ENCODE assay signal across 14 cellular contexts in the genomic region with DNA sequence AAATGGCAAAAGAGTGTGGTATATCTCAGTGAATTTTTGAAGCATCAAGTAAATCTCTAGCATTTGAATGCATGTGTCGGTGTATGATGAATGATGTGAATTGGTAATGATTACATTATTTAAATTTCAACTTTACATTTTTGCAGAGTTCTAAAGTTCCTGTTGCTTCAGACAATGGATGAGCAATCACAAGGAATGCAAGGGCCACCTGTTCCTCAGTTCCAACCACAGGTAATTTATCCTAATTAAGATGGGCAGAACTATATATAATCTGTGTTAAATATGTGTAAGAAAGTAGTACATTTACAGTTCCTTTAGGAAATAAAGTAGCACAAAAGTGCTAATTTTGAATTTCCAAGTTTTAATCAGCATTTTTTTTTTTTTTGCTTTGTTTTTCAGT.
A peak's percentile ranks its signal among the peaks of the same experiment; 100 is the strongest.
DNase-seq lines count a peak whose midpoint lies in the region; ATAC-seq, FAIRE-seq and TF ChIP-seq lines count a peak whose summit lies in the region.
"Had no signal": no experiment of that assay in that cellular context is flagged by ENCODE, and none has a peak within 500 bp of the region (broad histone marks: within the 10 kb centered on the region; RNA-seq: fewer than 3 reads in every experiment).

No MANE protein-coding gene starts in this region.

- no peak for DNase-seq in CD4-positive, alpha-beta T cell
- no peak for DNase-seq in HFFc6
- DNase-seq in astrocyte (ENCODE audit: low read depth): peak; percentile 28
- no peak for DNase-seq in WERI-Rb-1
- DNase-seq in GDM1 (lab: John Stamatoyannopoulos, UW): no peak
- DNase-seq in tibial nerve (ENCODE audit: low spot score in 2 of 2): no peak
- no peak for DNase-seq in GM10248 (ENCODE audit: extremely low spot score)
- DNase-seq: CD4-positive, alpha-beta memory T cell; HCEC 1CT; NCI-H146; NCI-H2081 treated with DMSO at 0.1 percent for 48 hours; NCI-H226; PC-3 had no signal

- H3K79me2 ChIP-seq in astrocyte (ENCODE audit: insufficient read depth, low read length): peaks cover 85% of the 10 kb centered on the region

- no peak for TF ChIP-seq EP300 in tibial nerve (IDR thresholded peaks at IDR 0.05)

- H3K36me3 ChIP-seq in astrocyte (ENCODE audit: insufficient read depth, low read length) (peaks cover 7% of the 10 kb centered on the region), iPS-20b (ENCODE audit: insufficient read depth, low read depth, low read length) (no peaks in the 10 kb centered on the region), WERI-Rb-1 (peaks cover 3% of the 10 kb centered on the region; the same call in 1 of the 2 replicates), tibial nerve (peaks cover 0 to 12% (median 0%) of the 10 kb centered on the region in 3 donors)

- no peak for TF ChIP-seq CTCF in CD4-positive, alpha-beta T cell (IDR thresholded peaks at IDR 0.05)
- no peak for TF ChIP-seq CTCF in HFFc6 (IDR thresholded peaks at IDR 0.05)
- TF ChIP-seq CTCF in astrocyte (IDR thresholded peaks at IDR 0.05; ENCODE audit: insufficient read depth, low read depth, low read length): no peak
- TF ChIP-seq CTCF in WERI-Rb-1 (IDR thresholded peaks at IDR 0.05; ENCODE audit: low read depth, low read length): no peak
- no peak for TF ChIP-seq CTCF in tibial nerve (IDR thresholded peaks at IDR 0.05)
- no peak for TF ChIP-seq CTCF in GM10248 (IDR thresholded peaks at IDR 0.05; ENCODE audit: control extremely low read depth, extremely low read depth, low read depth, missing control alignments)

- no peaks in the 10 kb centered on the region for H3K27me3 ChIP-seq in CD4-positive, alpha-beta T cell (ENCODE audit: control insufficient read depth, insufficient read depth, low read length)
- H3K27me3 ChIP-seq in astrocyte (ENCODE audit: insufficient read depth, low read length) (no peaks in the 10 kb centered on the region), iPS-20b (ENCODE audit: insufficient read depth, low read length) (no peaks in the 10 kb centered on the region), WERI-Rb-1 (ENCODE audit: insufficient read depth, low read depth, severe bottlenecking) (no peaks in the 10 kb centered on the region), tibial nerve (no peaks in the 10 kb centered on the region)

- peaks cover 14% of the 10 kb centered on the region for H3K36me3 Mint-ChIP-seq in CD4-positive, alpha-beta T cell (ENCODE audit: low read depth)
- H3K36me3 Mint-ChIP-seq in HFFc6 (ENCODE audit: low read depth): peaks cover 23% of the 10 kb centered on the region
- peaks cover 2% of the 10 kb centered on the region for H3K36me3 Mint-ChIP-seq in astrocyte (ENCODE audit: low read depth, unreplicated experiment)

- POLR2A ChIA-PET in CD4-positive, alpha-beta T cell (lab: Charles Lee): no interaction called here
- POLR2A ChIA-PET in GM10248 (lab: Yijun Ruan, JAX): no interaction called here

- no peak for FAIRE-seq in astrocyte (lab: Jason Lieb, UNC)

- CTCF ChIA-PET in CD4-positive, alpha-beta T cell (lab: Charles Lee): interaction anchor here (1.0 kb wide), 1 partner anchor 76 kb away, joined by 4 read pairs; no protein-coding TSS in a partner anchor
- CTCF ChIA-PET in GM10248 (lab: Yijun Ruan, JAX): interaction anchor here (1.0 to 1.3 kb wide), 2 partner anchors 14 to 23 kb away, joined by 3 read pairs; no protein-coding TSS in a partner anchor

- H3K9me3 ChIP-seq in CD4-positive, alpha-beta T cell (ENCODE audit: control insufficient read depth, low read length): no peaks in the 10 kb centered on the region
- H3K9me3 ChIP-seq in astrocyte (ENCODE audit: insufficient read depth, low read depth, low read length) (no peaks in the 10 kb centered on the region), iPS-20b (ENCODE audit: insufficient read depth, low read depth, low read length) (no peaks in the 10 kb centered on the region), WERI-Rb-1 (ENCODE audit: severe bottlenecking) (no peaks in the 10 kb centered on the region), tibial nerve (peaks cover 0 to 4% (median 0%) of the 10 kb centered on the region in 4 donors)

- H3K27ac ChIP-seq in CD4-positive, alpha-beta T cell (ENCODE audit: low read depth, low read length): no peak overlapping the region
- H3K27ac ChIP-seq in astrocyte (ENCODE audit: low read depth, low read length) (no peak overlapping the region), iPS-20b (ENCODE audit: low read length) (peak overlapping the region; percentile 16), WERI-Rb-1 (no peak overlapping the region), tibial nerve (no peak overlapping the region)

- H3K4me3 Mint-ChIP-seq in CD4-positive, alpha-beta T cell: no peak overlapping the region
- H3K4me3 Mint-ChIP-seq in HFFc6: 0 out of 2 replicates have a peak overlapping the region, but pooled peaks have one; percentile 6
- H3K4me3 Mint-ChIP-seq in astrocyte (ENCODE audit: unreplicated experiment): no peak overlapping the region

- no peak for ATAC-seq in CD4-positive, alpha-beta T cell (ENCODE audit: poor library complexity)
- ATAC-seq: PC-3 had no signal

- H3K9me3 Mint-ChIP-seq in CD4-positive, alpha-beta T cell: no peaks in the 10 kb centered on the region
- H3K9me3 Mint-ChIP-seq in HFFc6 (peaks cover 10% of the 10 kb centered on the region; the same call in 1 of the 2 replicates), astrocyte (ENCODE audit: unreplicated experiment) (no peaks in the 10 kb centered on the region)

- peaks cover 8% of the 10 kb centered on the region for H4K20me1 ChIP-seq in astrocyte (ENCODE audit: insufficient read depth, low read length)

- H3K4me2 ChIP-seq in astrocyte (ENCODE audit: low read length): no peak overlapping the region

- 93% methylated on average over 1 of the region's 1 CpG for WGBS in tibial nerve, 2 donors

- no peak for TF ChIP-seq POLR2A in tibial nerve (IDR thresholded peaks at IDR 0.05)

- no peaks in the 10 kb centered on the region for H3K27me3 Mint-ChIP-seq in CD4-positive, alpha-beta T cell
- H3K27me3 Mint-ChIP-seq in HFFc6 (ENCODE audit: insufficient read depth): no peaks in the 10 kb centered on the region; the same call in 1 of the 2 replicates
- H3K27me3 Mint-ChIP-seq in astrocyte (ENCODE audit: low read depth, unreplicated experiment): no peaks in the 10 kb centered on the region
- H3K27me3 Mint-ChIP-seq: CD4-positive, alpha-beta memory T cell had no signal

- H3K27ac Mint-ChIP-seq in CD4-positive, alpha-beta T cell: peak overlapping the region; percentile 8
- peak overlapping the region; percentile 63 for H3K27ac Mint-ChIP-seq in HFFc6
- no peak overlapping the region for H3K27ac Mint-ChIP-seq in astrocyte (ENCODE audit: unreplicated experiment)

- no peak overlapping the region for H2AFZ ChIP-seq in astrocyte (ENCODE audit: low read depth, low read length)

- peaks cover 13% of the 10 kb centered on the region for H3K4me1 ChIP-seq in astrocyte (ENCODE audit: insufficient read depth, low read length)
- H3K4me1 ChIP-seq in iPS-20b (ENCODE audit: insufficient read depth, low read length): peaks cover 36% of the 10 kb centered on the region
- H3K4me1 ChIP-seq in tibial nerve: peaks cover 0 to 15% (median 8%) of the 10 kb centered on the region in 4 donors

- H3K9ac ChIP-seq in astrocyte (ENCODE audit: low read length): no peak overlapping the region
- no peak overlapping the region for H3K9ac ChIP-seq in iPS-20b (ENCODE audit: low read depth, low read length)

- H3K4me3 ChIP-seq in astrocyte (ENCODE audit: insufficient read depth, low read depth, low read length) (no peak overlapping the region), iPS-20b (ENCODE audit: low read length) (no peak overlapping the region), WERI-Rb-1 (ENCODE audit: low read depth, low read length) (no peak overlapping the region), tibial nerve (no peak overlapping the region)

- intact Hi-C loops in CD4-positive, alpha-beta T cell (cut with DNase I, micrococcal nuclease): no loop called here

- H3K4me1 Mint-ChIP-seq in CD4-positive, alpha-beta T cell (ENCODE audit: low read depth): peaks cover 29% of the 10 kb centered on the region
- H3K4me1 Mint-ChIP-seq in HFFc6 (ENCODE audit: low read depth) (peaks cover 37% of the 10 kb centered on the region), astrocyte (ENCODE audit: low read depth, unreplicated experiment) (peaks cover 23% of the 10 kb centered on the region)
